Comparison of ENCODE assay signal across 11 cellular contexts in the genomic region with DNA sequence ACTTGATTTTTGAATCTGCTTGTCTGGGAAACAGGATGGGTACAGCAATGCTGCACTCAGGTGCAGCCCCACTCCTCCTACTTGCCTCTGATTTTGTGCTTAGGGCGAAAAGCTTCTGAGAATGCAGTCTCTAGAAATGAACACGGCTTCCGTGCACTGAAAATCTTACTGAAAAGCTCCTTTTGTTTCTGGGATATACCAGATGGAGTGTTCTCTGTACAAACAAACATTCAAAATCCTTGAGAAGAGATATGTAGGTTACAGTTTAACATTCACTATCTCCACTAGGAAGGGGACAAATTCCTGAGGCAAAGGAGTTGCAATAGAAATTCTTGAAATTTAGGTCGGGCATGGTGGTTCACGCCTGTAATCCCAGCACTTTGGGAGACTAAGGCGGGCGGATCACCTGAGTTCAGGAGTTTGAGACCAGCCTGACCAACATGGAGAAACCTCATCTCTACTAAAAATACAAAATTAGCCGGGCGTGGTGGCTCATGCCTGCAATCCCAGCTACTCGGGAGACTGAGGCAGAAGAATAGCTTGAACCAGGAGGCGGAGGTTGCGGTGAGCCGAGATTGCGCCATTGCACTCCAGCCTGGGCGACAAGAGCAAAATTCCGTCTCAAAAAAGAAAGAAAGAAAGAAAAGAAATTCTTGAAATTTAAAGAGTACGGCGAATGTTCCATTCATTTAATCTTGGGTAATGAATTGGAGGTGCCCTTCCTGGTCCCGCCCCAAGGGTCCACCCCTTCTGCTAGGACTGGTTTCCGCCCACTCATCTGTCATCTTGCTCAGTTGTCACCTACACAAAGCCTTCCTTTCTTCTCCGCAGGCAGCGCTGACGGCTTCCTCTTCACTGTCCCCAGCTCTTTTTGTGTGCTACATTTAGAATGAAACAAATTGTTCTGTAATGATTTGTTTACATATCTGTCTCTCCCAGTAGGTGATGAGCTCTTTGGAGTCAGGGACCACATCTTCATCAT.
A peak's percentile ranks its signal among the peaks of the same experiment; 100 is the strongest.
DNase-seq lines count a peak whose midpoint lies in the region; ATAC-seq and TF ChIP-seq lines count a peak whose summit lies in the region.
"Had no signal": no experiment of that assay in that cellular context is flagged by ENCODE, and none has a peak within 500 bp of the region (broad histone marks: within the 10 kb centered on the region; RNA-seq: fewer than 3 reads in every experiment).

No MANE protein-coding gene starts in this region.

- DNase-seq in NCI-H2107 treated with DMSO at 0.1 percent for 48 hours (lab: John Stamatoyannopoulos, UW; ENCODE audit: unreplicated experiment) (peak; percentile 79), cerebellar cortex (ENCODE audit: low spot score) (peak; percentile 35), HPDE6-E6E7 (ENCODE audit: extremely low spot score) (no peak), hepatic stellate cell (ENCODE audit: low spot score) (no peak), NCI-H2196 (lab: John Stamatoyannopoulos, UW; ENCODE audit: unreplicated experiment) (no peak)
- no peak for DNase-seq in naive thymus-derived CD4-positive, alpha-beta T cell
- DNase-seq: activated CD8-positive, alpha-beta memory T cell treated with anti-CD3 and anti-CD28 coated beads for 24 hours; gastrocnemius medialis; stimulated activated CD4-positive, alpha-beta T cell treated with anti-CD3 and anti-CD28 coated beads, Interleukin-2, amount 100 ng/mL, for 48 hours had no signal

- no peaks in the 10 kb centered on the region for H3K9me3 ChIP-seq in HEK293 (ENCODE audit: control insufficient read depth, insufficient read depth, low read depth, low read length)
- no peaks in the 10 kb centered on the region for H3K9me3 ChIP-seq in naive thymus-derived CD4-positive, alpha-beta T cell (ENCODE audit: control insufficient read depth in 2 of 3, low read length in 3 of 3)
- H3K9me3 ChIP-seq: gastrocnemius medialis had no signal

- H3K27me3 Mint-ChIP-seq in naive thymus-derived CD4-positive, alpha-beta T cell, result peaks cover 0 to 11% (median 0%) of the 10 kb centered on the region in 5 donors

- CTCF ChIA-PET in HEK293 (lab: Yijun Ruan, JAX), result interaction anchor here (0.8 to 1.6 kb wide), 5 partner anchors 9 to 186 kb away, joined by 3 to 7 read pairs (median 4); no protein-coding TSS in a partner anchor
- CTCF ChIA-PET in naive thymus-derived CD4-positive, alpha-beta T cell (lab: Charles Lee), result no interaction called here

- peaks cover 4% of the 10 kb centered on the region for H3K4me1 ChIP-seq in HEK293 (ENCODE audit: control insufficient read depth, insufficient read depth, low read length)
- H3K4me1 ChIP-seq in naive thymus-derived CD4-positive, alpha-beta T cell (ENCODE audit: control insufficient read depth in 2 of 2, insufficient read depth in 2 of 2, low read length in 2 of 2), result no peaks in the 10 kb centered on the region
- H3K4me1 ChIP-seq: gastrocnemius medialis had no signal

- intact Hi-C loops in naive thymus-derived CD4-positive, alpha-beta T cell (cut with micrococcal nuclease), result no loop called here

- H3K27ac ChIP-seq in HEK293 (ENCODE audit: extremely low read depth, low read depth, low read length), result no peak overlapping the region
- H3K27ac ChIP-seq in naive thymus-derived CD4-positive, alpha-beta T cell (ENCODE audit: low read depth, low read length), result no peak overlapping the region
- H3K27ac ChIP-seq: gastrocnemius medialis had no signal

- H3K27ac Mint-ChIP-seq in naive thymus-derived CD4-positive, alpha-beta T cell, result no peak overlapping the region

- POLR2A ChIA-PET in HEK293 (lab: Yijun Ruan, JAX), result no interaction called here
- POLR2A ChIA-PET in naive thymus-derived CD4-positive, alpha-beta T cell (lab: Charles Lee), result no interaction called here

- no peak for TF ChIP-seq CTCF in HEK293 (tag by site-specific recombination; IDR thresholded peaks at IDR 0.05)

- no peaks in the 10 kb centered on the region for H3K27me3 ChIP-seq in naive thymus-derived CD4-positive, alpha-beta T cell (ENCODE audit: control insufficient read depth in 2 of 2, insufficient read depth in 2 of 2, low read length in 2 of 2)
- H3K27me3 ChIP-seq: gastrocnemius medialis had no signal

- peak; percentile 45 for ATAC-seq in naive thymus-derived CD4-positive, alpha-beta T cell
- ATAC-seq in HG03175 (IDR thresholded peaks at IDR 0.05; ENCODE audit: unreplicated experiment), result no peak
- ATAC-seq: gastrocnemius medialis had no signal

- peaks cover 0 to 5% (median 3%) of the 10 kb centered on the region in 7 donors for H3K4me1 Mint-ChIP-seq in naive thymus-derived CD4-positive, alpha-beta T cell

- H3K36me3 Mint-ChIP-seq in naive thymus-derived CD4-positive, alpha-beta T cell, result no peaks in the 10 kb centered on the region

- no peak overlapping the region for H3K4me3 Mint-ChIP-seq in naive thymus-derived CD4-positive, alpha-beta T cell

- no peaks in the 10 kb centered on the region for H3K36me3 ChIP-seq in HEK293 (ENCODE audit: control insufficient read depth in 2 of 2, insufficient read depth in 1 of 2, low read length in 2 of 2)
- no peaks in the 10 kb centered on the region for H3K36me3 ChIP-seq in naive thymus-derived CD4-positive, alpha-beta T cell (ENCODE audit: control insufficient read depth in 2 of 3, insufficient read depth in 3 of 3, low read length in 3 of 3)
- H3K36me3 ChIP-seq: gastrocnemius medialis had no signal

- H3K9me3 Mint-ChIP-seq in naive thymus-derived CD4-positive, alpha-beta T cell, result peaks cover 0 to 3% (median 0%) of the 10 kb centered on the region in 11 donors

- H3K4me3 ChIP-seq in HEK293 (ENCODE audit: low read depth, low read length), result no peak overlapping the region
- H3K4me3 ChIP-seq in naive thymus-derived CD4-positive, alpha-beta T cell (ENCODE audit: low read length), result no peak overlapping the region
- H3K4me3 ChIP-seq: gastrocnemius medialis had no signal

TF ChIP-seq in HEK293, 187 proteins besides CTCF, POLR2A, EP300 and RAD21 (continues in another document):
- TF ChIP-seq ZNF658 (tag by site-specific recombination; IDR thresholded peaks at IDR 0.05), result no peak
- no peak for TF ChIP-seq ZNF707 (tag by site-specific recombination; IDR thresholded peaks at IDR 0.05)
- no peak for TF ChIP-seq ZNF394 (tag by site-specific recombination; IDR thresholded peaks at IDR 0.05; ENCODE audit: borderline replicate concordance)
- TF ChIP-seq, protein P1, sequence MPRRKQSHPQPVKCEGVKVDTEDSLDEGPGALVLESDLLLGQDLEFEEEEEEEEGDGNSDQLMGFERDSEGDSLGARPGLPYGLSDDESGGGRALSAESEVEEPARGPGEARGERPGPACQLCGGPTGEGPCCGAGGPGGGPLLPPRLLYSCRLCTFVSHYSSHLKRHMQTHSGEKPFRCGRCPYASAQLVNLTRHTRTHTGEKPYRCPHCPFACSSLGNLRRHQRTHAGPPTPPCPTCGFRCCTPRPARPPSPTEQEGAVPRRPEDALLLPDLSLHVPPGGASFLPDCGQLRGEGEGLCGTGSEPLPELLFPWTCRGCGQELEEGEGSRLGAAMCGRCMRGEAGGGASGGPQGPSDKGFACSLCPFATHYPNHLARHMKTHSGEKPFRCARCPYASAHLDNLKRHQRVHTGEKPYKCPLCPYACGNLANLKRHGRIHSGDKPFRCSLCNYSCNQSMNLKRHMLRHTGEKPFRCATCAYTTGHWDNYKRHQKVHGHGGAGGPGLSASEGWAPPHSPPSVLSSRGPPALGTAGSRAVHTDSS (tag by site-specific recombination; IDR thresholded peaks at IDR 0.05), result no peak
- no peak for TF ChIP-seq IKZF3 (tag by site-specific recombination; IDR thresholded peaks at IDR 0.05)
- no peak for TF ChIP-seq ZNF48 (tag by site-specific recombination; IDR thresholded peaks at IDR 0.05)
- TF ChIP-seq, protein P2, sequence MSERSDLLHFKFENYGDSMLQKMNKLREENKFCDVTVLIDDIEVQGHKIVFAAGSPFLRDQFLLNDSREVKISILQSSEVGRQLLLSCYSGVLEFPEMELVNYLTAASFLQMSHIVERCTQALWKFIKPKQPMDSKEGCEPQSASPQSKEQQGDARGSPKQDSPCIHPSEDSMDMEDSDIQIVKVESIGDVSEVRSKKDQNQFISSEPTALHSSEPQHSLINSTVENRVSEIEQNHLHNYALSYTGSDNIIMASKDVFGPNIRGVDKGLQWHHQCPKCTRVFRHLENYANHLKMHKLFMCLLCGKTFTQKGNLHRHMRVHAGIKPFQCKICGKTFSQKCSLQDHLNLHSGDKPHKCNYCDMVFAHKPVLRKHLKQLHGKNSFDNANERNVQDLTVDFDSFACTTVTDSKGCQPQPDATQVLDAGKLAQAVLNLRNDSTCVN (tag by site-specific recombination; optimal IDR thresholded peaks at IDR 0.05), result no peak
- TF ChIP-seq, protein P3, sequence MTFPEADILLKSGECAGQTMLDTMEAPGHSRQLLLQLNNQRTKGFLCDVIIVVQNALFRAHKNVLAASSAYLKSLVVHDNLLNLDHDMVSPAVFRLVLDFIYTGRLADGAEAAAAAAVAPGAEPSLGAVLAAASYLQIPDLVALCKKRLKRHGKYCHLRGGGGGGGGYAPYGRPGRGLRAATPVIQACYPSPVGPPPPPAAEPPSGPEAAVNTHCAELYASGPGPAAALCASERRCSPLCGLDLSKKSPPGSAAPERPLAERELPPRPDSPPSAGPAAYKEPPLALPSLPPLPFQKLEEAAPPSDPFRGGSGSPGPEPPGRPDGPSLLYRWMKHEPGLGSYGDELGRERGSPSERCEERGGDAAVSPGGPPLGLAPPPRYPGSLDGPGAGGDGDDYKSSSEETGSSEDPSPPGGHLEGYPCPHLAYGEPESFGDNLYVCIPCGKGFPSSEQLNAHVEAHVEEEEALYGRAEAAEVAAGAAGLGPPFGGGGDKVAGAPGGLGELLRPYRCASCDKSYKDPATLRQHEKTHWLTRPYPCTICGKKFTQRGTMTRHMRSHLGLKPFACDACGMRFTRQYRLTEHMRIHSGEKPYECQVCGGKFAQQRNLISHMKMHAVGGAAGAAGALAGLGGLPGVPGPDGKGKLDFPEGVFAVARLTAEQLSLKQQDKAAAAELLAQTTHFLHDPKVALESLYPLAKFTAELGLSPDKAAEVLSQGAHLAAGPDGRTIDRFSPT (tag by site-specific recombination; IDR thresholded peaks at IDR 0.05), result no peak
- TF ChIP-seq ZNF175 (tag by site-specific recombination; IDR thresholded peaks at IDR 0.05), result no peak
- TF ChIP-seq ZNF830 (tag by site-specific recombination; IDR thresholded peaks at IDR 0.05; ENCODE audit: low read depth), result no peak
- TF ChIP-seq ZNF596 (tag by site-specific recombination; IDR thresholded peaks at IDR 0.05), result no peak
- no peak for TF ChIP-seq EGR2 (tag by site-specific recombination; IDR thresholded peaks at IDR 0.05; ENCODE audit: low read depth)
- TF ChIP-seq SP7 (tag by site-specific recombination; IDR thresholded peaks at IDR 0.05), result 0 out of 2 replicates have a peak, but pooled peaks have one; percentile 37
- TF ChIP-seq ZNF146 (tag by site-specific recombination; IDR thresholded peaks at IDR 0.05), result no peak
- TF ChIP-seq ZNF311 (tag by site-specific recombination; IDR thresholded peaks at IDR 0.05; ENCODE audit: borderline replicate concordance), result no peak

Comparison
In these comparisons a context has a peak if more than half of its experiments do, and no peak if none do; other contexts are left out.
1. DNase-seq: peak in NCI-H2107 treated with DMSO at 0.1 percent for 48 hours (single experiment) and cerebellar cortex (single experiment); none in naive thymus-derived CD4-positive, alpha-beta T cell (0 of 9), HPDE6-E6E7 (single experiment), hepatic stellate cell (single experiment) and NCI-H2196 (single experiment).